1 cellular context compared by ENCODE assay signal in genomic region chr3:43638594-43639447, GRCh38.
TF ChIP-seq lines count a peak whose summit lies in the region.

No MANE protein-coding gene starts in this region.

TF ChIP-seq in HepG2, 621 proteins besides CTCF, POLR2A, EP300 and RAD21 (continued from another document):
- TF ChIP-seq ZXDC (CRISPR knock-in tag; IDR thresholded peaks at IDR 0.05) (no peak), ERF (CRISPR knock-in tag; IDR thresholded peaks at IDR 0.05) (no peak), ESRRA (CRISPR knock-in tag; IDR thresholded peaks at IDR 0.05; ENCODE audit: low read depth) (no peak), MAFK (conservative IDR thresholded peaks at IDR 0.05 in 1 of 2, IDR thresholded peaks at IDR 0.05 in 1 of 2; ENCODE audit: low read length in 2 of 2) (0 out of 4 replicates have a peak, but pooled peaks of 1 of the 2 experiments have one; percentile 10), ZBTB34 (CRISPR knock-in tag; IDR thresholded peaks at IDR 0.05) (no peak), SMC3 (IDR thresholded peaks at IDR 0.05; ENCODE audit: low read length) (peak; percentile 42; the same call in 1 of the 2 replicates), ZNF670 (CRISPR knock-in tag; IDR thresholded peaks at IDR 0.05; ENCODE audit: borderline replicate concordance) (no peak), CEBPG (CRISPR knock-in tag; IDR thresholded peaks at IDR 0.05) (no peak), ZNF567 (CRISPR knock-in tag; IDR thresholded peaks at IDR 0.05; ENCODE audit: borderline replicate concordance) (no peak), SNAPC2 (CRISPR knock-in tag; IDR thresholded peaks at IDR 0.05) (no peak), ZBTB44 (CRISPR knock-in tag; IDR thresholded peaks at IDR 0.05) (no peak), SOX6 (IDR thresholded peaks at IDR 0.05) (no peak), SOX6 (CRISPR knock-in tag; IDR thresholded peaks at IDR 0.05) (0 out of 2 replicates have a peak, but pooled peaks have one; percentile 3), MAFF (IDR thresholded peaks at IDR 0.05; ENCODE audit: low read depth, low read length) (0 out of 2 replicates have a peak, but pooled peaks have one; percentile 19), SNAI1 (CRISPR knock-in tag; IDR thresholded peaks at IDR 0.05; ENCODE audit: borderline replicate concordance) (no peak), BHLHE40 (IDR thresholded peaks at IDR 0.05; ENCODE audit: low read length) (no peak), ZNF639 (CRISPR knock-in tag; conservative IDR thresholded peaks at IDR 0.05) (no peak), ZNF607 (CRISPR knock-in tag; IDR thresholded peaks at IDR 0.05; ENCODE audit: borderline replicate concordance) (no peak), SRY (CRISPR knock-in tag; IDR thresholded peaks at IDR 0.05) (no peak), ZNF207 (IDR thresholded peaks at IDR 0.05; ENCODE audit: borderline replicate concordance) (no peak), ZNF547 (CRISPR knock-in tag; IDR thresholded peaks at IDR 0.05) (no peak), ARNT (IDR thresholded peaks at IDR 0.05) (no peak), RBM39 (IDR thresholded peaks at IDR 0.05; ENCODE audit: low read depth, low read length, poor library complexity, severe bottlenecking) (no peak), STAG1 (CRISPR knock-in tag; IDR thresholded peaks at IDR 0.05) (peak; percentile 73), NR2F6 (IDR thresholded peaks at IDR 0.05) (no peak), NR2F6 (CRISPR knock-in tag; IDR thresholded peaks at IDR 0.05) (peak; percentile 51; the same call in 1 of the 2 replicates), ZBTB38 (CRISPR knock-in tag; IDR thresholded peaks at IDR 0.05) (no peak), ZSCAN5A (CRISPR knock-in tag; IDR thresholded peaks at IDR 0.05; ENCODE audit: borderline replicate concordance) (no peak), ZBTB39 (CRISPR knock-in tag; IDR thresholded peaks at IDR 0.05) (no peak), FIP1L1 (IDR thresholded peaks at IDR 0.05; ENCODE audit: borderline replicate concordance, insufficient read depth, low read depth, low read length) (no peak), FOXK1 (CRISPR knock-in tag; IDR thresholded peaks at IDR 0.05; ENCODE audit: borderline replicate concordance, low read depth) (no peak), NFKB2 (CRISPR knock-in tag; IDR thresholded peaks at IDR 0.05; ENCODE audit: borderline replicate concordance) (no peak), NR2F1 (CRISPR knock-in tag; IDR thresholded peaks at IDR 0.05) (0 out of 4 replicates have a peak, but pooled peaks of 1 of the 2 experiments have one; percentile 20), RBAK (CRISPR knock-in tag; IDR thresholded peaks at IDR 0.05) (no peak), HNRNPL (IDR thresholded peaks at IDR 0.05; ENCODE audit: low read depth, low read length) (no peak), SKIL (CRISPR knock-in tag; IDR thresholded peaks at IDR 0.05; ENCODE audit: borderline replicate concordance) (no peak)
